Comparison of ENCODE assay signal across 1 cellular context in the genomic region with DNA sequence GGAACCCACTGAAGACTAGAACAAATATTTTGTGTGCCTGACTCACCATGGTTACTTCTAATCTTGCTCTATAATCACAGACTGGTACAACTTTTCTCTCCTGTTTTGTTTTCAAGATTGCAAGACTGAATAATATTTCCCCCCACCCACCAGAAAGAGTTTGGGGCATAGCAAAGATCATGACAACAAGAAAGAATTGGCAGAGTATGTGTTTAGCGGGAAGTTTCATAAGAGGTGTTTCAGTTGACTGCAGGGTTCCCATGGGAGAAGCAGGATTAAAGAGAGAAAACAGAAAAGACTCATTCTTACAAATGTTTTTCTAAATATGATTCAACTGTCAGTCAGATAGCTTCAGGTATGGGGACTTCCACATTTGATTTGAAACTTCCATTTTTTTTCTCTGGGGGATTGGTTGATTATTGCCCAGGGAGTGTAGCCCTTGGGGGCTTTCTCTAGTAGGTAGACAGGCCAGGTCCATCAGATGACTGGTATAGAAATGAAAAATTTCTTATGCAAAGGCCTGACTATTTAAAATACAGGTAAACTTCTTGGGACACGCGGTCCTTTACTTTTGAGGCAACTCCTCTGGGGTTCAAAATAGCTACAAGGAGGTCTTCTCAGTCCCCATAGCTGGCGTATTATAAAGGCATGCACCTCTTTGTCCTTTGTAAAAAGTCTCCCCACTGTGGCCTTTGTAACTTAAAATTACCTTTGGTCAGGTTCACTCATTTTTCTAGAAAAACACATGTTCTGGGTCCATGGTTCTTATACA.
TF ChIP-seq lines count a peak whose summit lies in the region.

No MANE protein-coding gene starts in this region.

TF ChIP-seq in GM12878, 131 proteins besides CTCF, POLR2A, EP300 and RAD21 (continued from another document):
- TF ChIP-seq MLLT1 (IDR thresholded peaks at IDR 0.05) = 0 out of 2 replicates have a peak, but pooled peaks have one; percentile 54
- TF ChIP-seq BACH1 (IDR thresholded peaks at IDR 0.05; ENCODE audit: borderline replicate concordance) = no peak
- peak; percentile 83 for TF ChIP-seq NFIC (IDR thresholded peaks at IDR 0.05; ENCODE audit: low read depth, low read length)
- TF ChIP-seq RBBP5 (conservative IDR thresholded peaks at IDR 0.05) = no peak
- no peak for TF ChIP-seq BCL11A (IDR thresholded peaks at IDR 0.05; ENCODE audit: low read depth, low read length)
- no peak for TF ChIP-seq SIX5 (IDR thresholded peaks at IDR 0.05; ENCODE audit: low read depth, low read length, severe bottlenecking)
- peak; percentile 91 for TF ChIP-seq RELB (IDR thresholded peaks at IDR 0.05; ENCODE audit: low read depth)
- TF ChIP-seq MYC (IDR thresholded peaks at IDR 0.05; ENCODE audit: insufficient read depth, insufficient read length, insufficient replicate concordance, low read length, severe bottlenecking) = no peak
- no peak for TF ChIP-seq HDGF (IDR thresholded peaks at IDR 0.05)
- TF ChIP-seq NR2F1 (conservative IDR thresholded peaks at IDR 0.05) = 0 out of 2 replicates have a peak, but pooled peaks have one; percentile 7
- no peak for TF ChIP-seq STAT3 (IDR thresholded peaks at IDR 0.05; ENCODE audit: low read depth, low read length)
- peak; percentile 61 for TF ChIP-seq PBX3 (IDR thresholded peaks at IDR 0.05; ENCODE audit: insufficient replicate concordance, low read depth, low read length)
- TF ChIP-seq SREBF1 (IDR thresholded peaks at IDR 0.05; ENCODE audit: low read length) = no peak
- TF ChIP-seq, protein P1, sequence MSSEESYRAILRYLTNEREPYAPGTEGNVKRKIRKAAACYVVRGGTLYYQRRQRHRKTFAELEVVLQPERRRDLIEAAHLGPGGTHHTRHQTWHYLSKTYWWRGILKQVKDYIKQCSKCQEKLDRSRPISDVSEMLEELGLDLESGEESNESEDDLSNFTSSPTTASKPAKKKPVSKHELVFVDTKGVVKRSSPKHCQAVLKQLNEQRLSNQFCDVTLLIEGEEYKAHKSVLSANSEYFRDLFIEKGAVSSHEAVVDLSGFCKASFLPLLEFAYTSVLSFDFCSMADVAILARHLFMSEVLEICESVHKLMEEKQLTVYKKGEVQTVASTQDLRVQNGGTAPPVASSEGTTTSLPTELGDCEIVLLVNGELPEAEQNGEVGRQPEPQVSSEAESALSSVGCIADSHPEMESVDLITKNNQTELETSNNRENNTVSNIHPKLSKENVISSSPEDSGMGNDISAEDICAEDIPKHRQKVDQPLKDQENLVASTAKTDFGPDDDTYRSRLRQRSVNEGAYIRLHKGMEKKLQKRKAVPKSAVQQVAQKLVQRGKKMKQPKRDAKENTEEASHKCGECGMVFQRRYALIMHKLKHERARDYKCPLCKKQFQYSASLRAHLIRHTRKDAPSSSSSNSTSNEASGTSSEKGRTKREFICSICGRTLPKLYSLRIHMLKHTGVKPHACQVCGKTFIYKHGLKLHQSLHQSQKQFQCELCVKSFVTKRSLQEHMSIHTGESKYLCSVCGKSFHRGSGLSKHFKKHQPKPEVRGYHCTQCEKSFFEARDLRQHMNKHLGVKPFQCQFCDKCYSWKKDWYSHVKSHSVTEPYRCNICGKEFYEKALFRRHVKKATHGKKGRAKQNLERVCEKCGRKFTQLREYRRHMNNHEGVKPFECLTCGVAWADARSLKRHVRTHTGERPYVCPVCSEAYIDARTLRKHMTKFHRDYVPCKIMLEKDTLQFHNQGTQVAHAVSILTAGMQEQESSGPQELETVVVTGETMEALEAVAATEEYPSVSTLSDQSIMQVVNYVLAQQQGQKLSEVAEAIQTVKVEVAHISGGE (CRISPR knock-in tag; IDR thresholded peaks at IDR 0.05) = no peak
- peak; percentile 77 for TF ChIP-seq ATF7 (IDR thresholded peaks at IDR 0.05; ENCODE audit: low read depth)
- TF ChIP-seq KDM1A (IDR thresholded peaks at IDR 0.05; ENCODE audit: borderline replicate concordance) = no peak
- TF ChIP-seq SUPT20H (IDR thresholded peaks at IDR 0.05; ENCODE audit: borderline replicate concordance, control insufficient read depth, low read depth, low read length) = no peak
- TF ChIP-seq, protein P2, sequence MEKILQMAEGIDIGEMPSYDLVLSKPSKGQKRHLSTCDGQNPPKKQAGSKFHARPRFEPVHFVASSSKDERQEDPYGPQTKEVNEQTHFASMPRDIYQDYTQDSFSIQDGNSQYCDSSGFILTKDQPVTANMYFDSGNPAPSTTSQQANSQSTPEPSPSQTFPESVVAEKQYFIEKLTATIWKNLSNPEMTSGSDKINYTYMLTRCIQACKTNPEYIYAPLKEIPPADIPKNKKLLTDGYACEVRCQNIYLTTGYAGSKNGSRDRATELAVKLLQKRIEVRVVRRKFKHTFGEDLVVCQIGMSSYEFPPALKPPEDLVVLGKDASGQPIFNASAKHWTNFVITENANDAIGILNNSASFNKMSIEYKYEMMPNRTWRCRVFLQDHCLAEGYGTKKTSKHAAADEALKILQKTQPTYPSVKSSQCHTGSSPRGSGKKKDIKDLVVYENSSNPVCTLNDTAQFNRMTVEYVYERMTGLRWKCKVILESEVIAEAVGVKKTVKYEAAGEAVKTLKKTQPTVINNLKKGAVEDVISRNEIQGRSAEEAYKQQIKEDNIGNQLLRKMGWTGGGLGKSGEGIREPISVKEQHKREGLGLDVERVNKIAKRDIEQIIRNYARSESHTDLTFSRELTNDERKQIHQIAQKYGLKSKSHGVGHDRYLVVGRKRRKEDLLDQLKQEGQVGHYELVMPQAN (conservative IDR thresholded peaks at IDR 0.05) = no peak
- TF ChIP-seq ASH2L (IDR thresholded peaks at IDR 0.05; ENCODE audit: borderline replicate concordance, low read depth) = no peak
- peak; percentile 91 for TF ChIP-seq ZNF687 (IDR thresholded peaks at IDR 0.05)
- TF ChIP-seq CEBPZ (IDR thresholded peaks at IDR 0.05; ENCODE audit: low read depth, low read length) = no peak
